ENCODE assay signal across 8 cellular contexts in the genomic region with DNA sequence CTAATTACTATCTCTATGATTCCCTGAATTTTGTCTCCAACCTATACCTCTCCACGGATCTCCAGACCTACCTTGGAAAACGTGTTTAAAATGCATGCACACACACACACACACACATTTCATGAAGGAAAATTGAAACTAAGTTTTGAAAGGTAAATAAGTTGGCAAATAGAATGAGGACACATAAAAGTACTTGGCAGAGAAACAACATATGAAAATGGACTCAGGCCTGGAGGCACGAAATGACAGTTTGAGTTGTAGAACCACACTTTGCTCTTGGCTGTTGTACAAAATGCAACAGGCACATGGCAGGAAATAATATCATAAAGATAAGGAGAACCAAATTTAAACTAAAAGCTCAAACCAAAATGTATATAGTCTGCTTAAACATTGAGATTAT.
"Had no signal": no experiment of that assay in that cellular context is flagged by ENCODE, and none has a peak within 500 bp of the region (broad histone marks: within the 10 kb centered on the region; RNA-seq: fewer than 3 reads in every experiment).

No MANE protein-coding gene starts in this region.

- ATAC-seq: GM23338, HCT116, HepG2 had no signal

- H3K4me1 ChIP-seq: HAP-1 had no signal

- H3K4me2 ChIP-seq: GM23338 had no signal

- H2AFZ ChIP-seq: GM23338 had no signal

- H3K9me3 ChIP-seq: HAP-1 had no signal

- DNase-seq: H7, HFFc6, KBM-7 had no signal

- H3K27ac ChIP-seq: HL-60 had no signal

- H3K4me3 ChIP-seq: GM23338, HAP-1 had no signal

- H3K36me3 ChIP-seq: HAP-1 had no signal
